Comparison of ENCODE assay signal across 19 cellular contexts in the genomic region with DNA sequence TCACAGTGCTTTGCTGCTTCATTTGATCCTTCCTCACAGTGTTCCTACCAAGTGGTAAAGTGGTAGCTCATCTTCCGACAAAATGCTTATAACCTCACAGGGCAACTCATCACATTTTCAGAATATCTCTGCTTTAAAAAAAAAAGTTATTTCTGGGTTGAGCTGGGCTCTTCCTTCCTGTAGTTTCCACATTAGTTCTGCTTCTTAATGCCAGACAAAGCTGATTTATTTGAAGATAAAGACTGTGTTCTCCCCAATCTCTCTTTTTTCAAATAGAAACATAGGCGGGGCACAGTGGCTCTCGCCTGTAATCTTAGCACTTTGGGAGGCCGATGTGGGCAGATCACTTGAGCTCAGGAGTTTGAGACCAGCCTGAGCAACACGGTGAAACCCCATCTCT.
"Had no signal": no experiment of that assay in that cellular context is flagged by ENCODE, and none has a peak within 500 bp of the region (broad histone marks: within the 10 kb centered on the region; RNA-seq: fewer than 3 reads in every experiment).

No MANE protein-coding gene starts in this region.

- DNase-seq: dermis blood vessel endothelial cell; esophagus squamous epithelium; foreskin fibroblast; immature natural killer cell; left lung; lower lobe of right lung; natural killer cell; right cardiac atrium; small intestine; stimulated activated CD4-positive, alpha-beta T cell treated with anti-CD3 and anti-CD28 coated beads, Interleukin-12 subunit alpha, Interleukin-12 subunit beta, amount 100 ng/mL, for 4 hours; stimulated activated naive CD4-positive, alpha-beta T cell; stomach; substantia nigra; trophoblast cell had no signal

- H3K4me1 Mint-ChIP-seq: immature natural killer cell, memory B cell, mesothelial cell of epicardium, natural killer cell, neural crest cell had no signal

- H3K9me3 ChIP-seq: esophagus squamous epithelium, left lung, lower lobe of right lung, stomach had no signal

- H3K36me3 ChIP-seq: esophagus squamous epithelium, left lung, lower lobe of right lung, stomach had no signal

- H3K4me3 ChIP-seq: esophagus squamous epithelium, left lung, lower lobe of right lung, stomach had no signal

- FAIRE-seq: keratinocyte, small intestine had no signal

- H3K36me3 Mint-ChIP-seq: immature natural killer cell, memory B cell, mesothelial cell of epicardium, natural killer cell had no signal

- H3K27ac ChIP-seq: esophagus squamous epithelium, left lung, lower lobe of right lung, stomach had no signal

- H3K4me3 Mint-ChIP-seq: immature natural killer cell, memory B cell, mesothelial cell of epicardium, natural killer cell, neural crest cell had no signal

- H3K27ac Mint-ChIP-seq: immature natural killer cell, memory B cell, mesothelial cell of epicardium, natural killer cell, progenitor cell of endocrine pancreas had no signal

- ATAC-seq: left lung, lower lobe of right lung, natural killer cell, right cardiac atrium had no signal

- H3K9me3 Mint-ChIP-seq: memory B cell, mesothelial cell of epicardium, natural killer cell had no signal

- H3K27me3 ChIP-seq: esophagus squamous epithelium, stomach had no signal

- H3K4me1 ChIP-seq: lower lobe of right lung had no signal
